Comparison of ENCODE assay signal across 2 cellular contexts in genomic region chrX:132671229-132671641, GRCh38.
A peak's percentile ranks its signal among the peaks of the same experiment; 100 is the strongest.
TF ChIP-seq lines count a peak whose summit lies in the region.

No MANE protein-coding gene starts in this region.

TF ChIP-seq in IMR-90, 13 proteins besides CTCF, POLR2A, EP300 and RAD21:
- TF ChIP-seq NFE2L2 (IDR thresholded peaks at IDR 0.05; ENCODE audit: low read depth, low read length) (0 out of 2 replicates have a peak, but pooled peaks have one; percentile 27), CEBPB (IDR thresholded peaks at IDR 0.05; ENCODE audit: low read depth, low read length) (no peak)

TF ChIP-seq in H1, 55 proteins besides CTCF, POLR2A, EP300 and RAD21:
- TF ChIP-seq MAFK (IDR thresholded peaks at IDR 0.05; ENCODE audit: low read depth, low read length) (peak; percentile 83), EZH2 (IDR thresholded peaks at IDR 0.05; ENCODE audit: low read depth, low read length, severe bottlenecking) (no peak), ATF2 (IDR thresholded peaks at IDR 0.05; ENCODE audit: low read length) (peak; percentile 76; the same call in 1 of the 2 replicates), POU5F1 (IDR thresholded peaks at IDR 0.05; ENCODE audit: low read depth, low read length) (peak; percentile 82; the same call in 1 of the 2 replicates), KDM1A (IDR thresholded peaks at IDR 0.05; ENCODE audit: borderline replicate concordance, low read length) (0 out of 2 replicates have a peak, but pooled peaks have one; percentile 25), TAF1 (IDR thresholded peaks at IDR 0.05; ENCODE audit: low read depth, low read length) (no peak), HDAC2 (IDR thresholded peaks at IDR 0.05; ENCODE audit: borderline replicate concordance in 1 of 2, low read depth in 2 of 2, low read length in 2 of 2) (peak in 1 of 2 experiments; percentile 68; a peak in 1 of 4 replicates), CHD2 (IDR thresholded peaks at IDR 0.05; ENCODE audit: low read length) (no peak), CTBP2 (IDR thresholded peaks at IDR 0.05; ENCODE audit: borderline replicate concordance, insufficient read depth, insufficient read length, low read length) (no peak), RXRA (IDR thresholded peaks at IDR 0.05; ENCODE audit: insufficient read depth, low read depth, low read length) (no peak), SUZ12 (IDR thresholded peaks at IDR 0.05; ENCODE audit: low read length) (no peak), BACH1 (IDR thresholded peaks at IDR 0.05; ENCODE audit: low read length) (peak; percentile 91), SP1 (IDR thresholded peaks at IDR 0.05; ENCODE audit: low read depth, low read length) (0 out of 2 replicates have a peak, but pooled peaks have one; percentile 14), TCF12 (IDR thresholded peaks at IDR 0.05; ENCODE audit: low read depth, low read length) (0 out of 2 replicates have a peak, but pooled peaks have one; percentile 45), BCL11A (IDR thresholded peaks at IDR 0.05; ENCODE audit: low read depth in 2 of 2, low read length in 2 of 2) (no peak), USF2 (IDR thresholded peaks at IDR 0.05; ENCODE audit: low read length) (no peak), NANOG (IDR thresholded peaks at IDR 0.05; ENCODE audit: insufficient read depth, low read depth, low read length, poor library complexity, severe bottlenecking) (peak; percentile 99), SIRT6 (IDR thresholded peaks at IDR 0.05; ENCODE audit: low read length) (no peak)
